8 cellular contexts compared by ENCODE assay signal in the genomic region with DNA sequence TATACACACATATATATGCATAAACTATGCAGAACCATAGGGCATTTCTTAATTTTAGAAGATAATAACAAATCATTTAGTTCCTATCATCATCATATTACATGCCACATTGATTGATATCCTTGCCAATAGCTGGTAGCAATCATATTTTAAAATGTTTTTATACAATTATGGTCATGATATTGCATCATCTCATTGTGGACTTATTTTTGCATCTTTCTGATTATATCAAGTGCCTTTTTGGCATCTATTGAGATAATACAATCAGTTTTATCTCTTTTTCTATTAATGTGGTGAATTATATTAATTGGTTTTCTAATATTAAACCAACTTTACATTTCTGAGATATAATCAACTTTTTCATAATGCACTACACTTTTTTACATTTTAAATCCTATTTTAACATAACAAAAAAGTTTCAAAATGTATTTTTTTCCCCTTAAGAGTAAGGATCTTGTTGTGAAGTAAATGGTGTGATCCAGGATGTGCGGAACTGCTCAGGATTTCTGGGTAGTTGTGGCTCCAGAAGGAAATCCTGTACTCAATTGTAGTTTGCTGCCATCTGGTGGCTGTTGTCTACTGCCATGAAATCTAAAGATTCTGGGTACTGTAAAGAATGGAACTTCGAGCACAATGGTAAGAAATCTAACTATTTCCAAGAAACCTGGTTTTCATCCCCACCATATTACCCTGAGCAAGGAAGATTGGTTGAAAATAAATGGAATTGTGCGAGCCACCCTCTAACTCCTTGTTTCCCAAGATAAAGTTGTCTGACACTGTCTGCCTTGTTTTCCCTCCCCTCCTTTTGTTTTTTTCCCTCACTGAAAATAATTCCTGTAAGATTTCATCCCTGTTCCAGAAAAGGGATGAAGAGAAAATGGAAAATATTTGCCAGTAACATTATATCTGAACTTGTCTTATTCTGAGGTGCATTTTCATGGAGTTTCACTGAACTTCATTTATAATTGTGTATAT. TPM values are rescaled to one million over a fixed set of nuclear protein-coding genes. Genes with fewer than 3 reads are reported as not detected.
DNase-seq lines count a peak whose midpoint lies in the region; ATAC-seq and TF ChIP-seq lines count a peak whose summit lies in the region.

No MANE protein-coding gene starts in this region.

- H3K18ac ChIP-seq in H9 (ENCODE audit: insufficient read length, low read depth, low read length), result no peak overlapping the region

- TF ChIP-seq CTCF in H9 (conservative IDR thresholded peaks at IDR 0.05) (peak; percentile 89), fibroblast of pulmonary artery (IDR thresholded peaks at IDR 0.05; ENCODE audit: low read length, missing control alignments) (peak; percentile 81)
- TF ChIP-seq CTCF in activated CD8-positive, alpha-beta T cell treated with anti-CD3 and anti-CD28 coated beads for 36 hours (IDR thresholded peaks at IDR 0.05), result peak; percentile 82

- WGBS in H9 (ENCODE audit: extremely low coverage, insufficient read length, low lambda C conversion rate), result no CpG with 5 or more reads among the region's 3 CpGs

- no peak overlapping the region for H3K27ac ChIP-seq in H9 (ENCODE audit: insufficient read length, low read depth, low read length)

- H4K8ac ChIP-seq in H9 (replicated peaks; ENCODE audit: insufficient read length, low read depth, low read length), result no peak overlapping the region

- no peaks in the 10 kb centered on the region for H3K79me2 ChIP-seq in H9 (ENCODE audit: insufficient read depth, low read length)

- H2BK15ac ChIP-seq in H9 (ENCODE audit: low read depth, low read length), result no peak overlapping the region

- no peak overlapping the region for H4K91ac ChIP-seq in H9 (ENCODE audit: insufficient read length, low read depth, low read length)

- no peak overlapping the region for H3K56ac ChIP-seq in H9 (ENCODE audit: insufficient read length, low read depth, low read length)

- no peaks in the 10 kb centered on the region for H3K9me3 ChIP-seq in H9 (ENCODE audit: control insufficient read depth, low read depth, low read length)

- no peak overlapping the region for H3K4me3 Mint-ChIP-seq in H9
- no peak overlapping the region for H3K4me3 Mint-ChIP-seq in activated CD8-positive, alpha-beta T cell treated with anti-CD3 and anti-CD28 coated beads for 36 hours

- no peak overlapping the region for H3K27ac Mint-ChIP-seq in H9
- no peak overlapping the region for H3K27ac Mint-ChIP-seq in activated CD8-positive, alpha-beta T cell treated with anti-CD3 and anti-CD28 coated beads for 36 hours

- no peak overlapping the region for H3K23ac ChIP-seq in H9 (ENCODE audit: insufficient read length, low read depth, low read length)

- DNase-seq in COLO829 (ENCODE audit: low spot score) (peak; percentile 29), H9 (peak; percentile 69), NCI-H226 (peak; percentile 35), fibroblast of pulmonary artery (ENCODE audit: low read depth) (peak; percentile 56), pons (ENCODE audit: low spot score) (peak; percentile 67), 8988T (no peak)
- peak; percentile 68 for DNase-seq in activated CD8-positive, alpha-beta T cell treated with anti-CD3 and anti-CD28 coated beads for 36 hours

- H3K4me3 ChIP-seq in fibroblast of pulmonary artery (replicated peaks; ENCODE audit: low read depth, low read length), result no peak overlapping the region

- H4K20me1 ChIP-seq in H9 (ENCODE audit: control insufficient read depth, insufficient read depth, insufficient read length), result no peaks in the 10 kb centered on the region

- H2BK12ac ChIP-seq in H9 (ENCODE audit: insufficient read length, low read depth, low read length), result no peak overlapping the region

- H2BK20ac ChIP-seq in H9 (ENCODE audit: low read depth, low read length, poor library complexity, severe bottlenecking), result no peak overlapping the region

- no peak for ATAC-seq in activated CD8-positive, alpha-beta T cell treated with anti-CD3 and anti-CD28 coated beads for 36 hours
- ATAC-seq in GM21576 (IDR thresholded peaks at IDR 0.05; ENCODE audit: unreplicated experiment), result no peak

- H2AK5ac ChIP-seq in H9 (ENCODE audit: insufficient read length, low read length), result no peak overlapping the region

- no peaks in the 10 kb centered on the region for H3K4me1 Mint-ChIP-seq in H9
- H3K4me1 Mint-ChIP-seq in activated CD8-positive, alpha-beta T cell treated with anti-CD3 and anti-CD28 coated beads for 36 hours (ENCODE audit: low read depth), result peaks cover 3% of the 10 kb centered on the region

- POLR2A ChIA-PET in activated CD8-positive, alpha-beta T cell treated with anti-CD3 and anti-CD28 coated beads for 36 hours (lab: Charles Lee), result no interaction called here

- no peak overlapping the region for H2BK5ac ChIP-seq in H9 (ENCODE audit: insufficient read length, low read length)

- H3K9me3 Mint-ChIP-seq in H9, result no peaks in the 10 kb centered on the region; a peak in 2 of 5 replicates
- no peaks in the 10 kb centered on the region for H3K9me3 Mint-ChIP-seq in activated CD8-positive, alpha-beta T cell treated with anti-CD3 and anti-CD28 coated beads for 36 hours

- no peaks in the 10 kb centered on the region for H3K27me3 ChIP-seq in H9 (ENCODE audit: insufficient read depth, low read length)

- no peak overlapping the region for H3K14ac ChIP-seq in H9 (ENCODE audit: insufficient read depth, low read length)

- H2BK120ac ChIP-seq in H9 (ENCODE audit: low read depth, low read length, poor library complexity, severe bottlenecking), result no peak overlapping the region

- no peak overlapping the region for H2AFZ ChIP-seq in H9 (ENCODE audit: low read length)

- H3K23me2 ChIP-seq in H9 (ENCODE audit: insufficient read length, low read depth, low read length, poor library complexity, severe bottlenecking), result no peaks in the 10 kb centered on the region

- no peak overlapping the region for H3T11ph ChIP-seq in H9 (ENCODE audit: low read length)

- peaks cover 5% of the 10 kb centered on the region for H3K27me3 Mint-ChIP-seq in H9 (ENCODE audit: low read depth)
- H3K27me3 Mint-ChIP-seq in activated CD8-positive, alpha-beta T cell treated with anti-CD3 and anti-CD28 coated beads for 36 hours, result peaks cover 3% of the 10 kb centered on the region

- H3K4me2 ChIP-seq in H9 (ENCODE audit: insufficient read depth, insufficient read length, low read length), result no peak overlapping the region

- no peaks in the 10 kb centered on the region for H3K4me1 ChIP-seq in H9 (ENCODE audit: insufficient read depth, low read length)

- intact Hi-C loops in activated CD8-positive, alpha-beta T cell treated with anti-CD3 and anti-CD28 coated beads for 36 hours (cut with micrococcal nuclease), result no loop called here

- H3K36me3 Mint-ChIP-seq in H9 (ENCODE audit: insufficient read depth in 1 of 3, low read depth in 3 of 3), result no peaks in the 10 kb centered on the region; a peak in 1 of 7 replicates
- no peaks in the 10 kb centered on the region for H3K36me3 Mint-ChIP-seq in activated CD8-positive, alpha-beta T cell treated with anti-CD3 and anti-CD28 coated beads for 36 hours (ENCODE audit: low read depth)

- no peak overlapping the region for H3K9ac ChIP-seq in H9 (ENCODE audit: extremely low read depth, insufficient read length, low read length)

- H3K4ac ChIP-seq in H9 (ENCODE audit: low read depth, low read length), result no peak overlapping the region

- CTCF ChIA-PET in activated CD8-positive, alpha-beta T cell treated with anti-CD3 and anti-CD28 coated beads for 36 hours (lab: Charles Lee), result interaction anchor here (0.6 to 1.7 kb wide), 14 partner anchors 8 to 441 kb away, joined by 3 to 8 read pairs (median 4); no protein-coding TSS in a partner anchor

- H4K5ac ChIP-seq in H9 (ENCODE audit: insufficient read length, low read depth, low read length), result no peak overlapping the region

- H3K79me1 ChIP-seq in H9 (ENCODE audit: insufficient read depth, low read depth, low read length, poor library complexity, severe bottlenecking), result no peaks in the 10 kb centered on the region

RNA-seq across cellular contexts. Expression of a gene that starts 17.0 kb away (rescaled TPM):
- not detected in 2 replicates for total RNA-seq in H9 (2021)
- total RNA-seq in activated CD8-positive, alpha-beta T cell treated with anti-CD3 and anti-CD28 coated beads for 36 hours, result not detected
